Comparison of ENCODE assay signal across 8 cellular contexts in the genomic region with DNA sequence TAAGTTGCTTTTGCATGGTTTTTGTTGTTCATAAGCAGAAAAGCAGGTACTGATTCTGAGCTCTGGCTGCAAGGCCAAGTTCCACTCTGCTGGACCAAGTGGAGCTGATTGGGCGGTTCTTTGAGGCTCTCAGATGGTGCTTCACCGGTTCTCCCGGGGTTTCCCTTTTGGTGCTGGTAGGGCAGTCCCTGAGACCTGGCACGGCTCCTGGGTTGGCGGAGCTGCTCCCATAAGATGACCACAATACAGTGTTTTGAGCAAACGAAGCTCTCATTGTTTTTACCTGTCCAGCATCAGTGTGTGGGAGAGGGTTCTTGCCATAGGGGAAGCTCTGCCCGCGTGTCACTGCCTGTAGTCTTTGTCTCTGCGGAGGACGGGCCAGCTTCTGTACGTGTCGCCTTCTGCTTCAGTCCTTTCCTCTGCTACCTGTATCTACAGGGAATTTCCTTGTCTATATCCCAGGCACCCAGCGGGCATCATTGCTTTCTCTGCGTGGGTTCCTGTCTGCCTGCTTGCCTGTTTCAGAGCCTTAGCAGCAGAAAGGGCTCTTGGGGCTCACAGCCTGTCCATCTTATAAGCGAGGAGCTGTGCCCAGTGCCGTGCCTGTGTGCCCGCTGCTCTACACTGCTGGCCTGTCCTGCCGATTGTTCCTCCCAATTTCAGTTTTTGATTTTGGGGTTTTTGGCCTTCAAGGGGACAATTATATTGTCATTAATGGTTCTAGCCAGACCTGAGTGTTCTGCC. TPM values are rescaled to one million over a fixed set of nuclear protein-coding genes. Genes with fewer than 3 reads are reported as not detected.
A peak's percentile ranks its signal among the peaks of the same experiment; 100 is the strongest.
DNase-seq lines count a peak whose midpoint lies in the region; ATAC-seq and TF ChIP-seq lines count a peak whose summit lies in the region.

No MANE protein-coding gene starts in this region.

- H3K36me3 ChIP-seq in BLaER1 (peaks cover 48% of the 10 kb centered on the region), KMS-11 (ENCODE audit: insufficient read depth) (peaks cover 6% of the 10 kb centered on the region; the same call in 1 of the 2 replicates), body of pancreas (replicated peaks in 1 of 2; ENCODE audit: insufficient read depth in 1 of 2, low read depth in 2 of 2) (peaks cover 4 to 13% of the 10 kb centered on the region in 2 donors), mucosa of stomach (ENCODE audit: control insufficient read depth, insufficient read depth, low read length) (peaks cover 9% of the 10 kb centered on the region), SJCRH30 (peaks cover 22% of the 10 kb centered on the region)

- H3K4me1 ChIP-seq in BLaER1 (peaks cover 63% of the 10 kb centered on the region), KMS-11 (ENCODE audit: low read depth, poor library complexity, severe bottlenecking) (peaks cover 22% of the 10 kb centered on the region), body of pancreas (peaks cover 44% of the 10 kb centered on the region), mucosa of stomach (ENCODE audit: control insufficient read depth, insufficient read depth, low read length) (peaks cover 34% of the 10 kb centered on the region), SJCRH30 (0 out of 2 replicates have a peak, but pooled peaks cover 5% of the 10 kb centered on the region)

- H3K27ac ChIP-seq in BLaER1 (peak overlapping the region; percentile 100), KMS-11 (no peak overlapping the region), body of pancreas (peak overlapping the region in 2 of 4 donors; percentile 4 to 30), SJCRH30 (no peak overlapping the region)

- H4K20me1 ChIP-seq in BLaER1 (peaks cover 68% of the 10 kb centered on the region), KMS-11 (ENCODE audit: insufficient read depth) (peaks cover 5% of the 10 kb centered on the region; the same call in 1 of the 2 replicates)

- H3K4me3 ChIP-seq in BLaER1 = peak overlapping the region; percentile 87
- no peak overlapping the region for H3K4me3 ChIP-seq in KMS-11 (IDR thresholded peaks at IDR 0.05; ENCODE audit: insufficient read depth, low read depth, low read length)
- no peak overlapping the region for H3K4me3 ChIP-seq in body of pancreas
- peak overlapping the region; percentile 16 for H3K4me3 ChIP-seq in mucosa of stomach (ENCODE audit: low read length)
- no peak overlapping the region for H3K4me3 ChIP-seq in SJCRH30

- H3K4me2 ChIP-seq in BLaER1 = peak overlapping the region; percentile 99
- H3K4me2 ChIP-seq in KMS-11 = peak overlapping the region; percentile 88

- ATAC-seq in body of pancreas (no peak), GM21515 (IDR thresholded peaks at IDR 0.05; ENCODE audit: unreplicated experiment) (no peak)

- H2AFZ ChIP-seq in KMS-11 (ENCODE audit: low read depth) = no peak overlapping the region

- DNase-seq in body of pancreas = peak in 3 of 4 donors; percentile 50 to 59 (median 57)
- DNase-seq in NCI-H1105 (lab: John Stamatoyannopoulos, UW) = no peak
- no peak for DNase-seq in SJCRH30
- DNase-seq in GDM1 (lab: John Stamatoyannopoulos, UW) = no peak

- TF ChIP-seq CTCF in KMS-11 (conservative IDR thresholded peaks at IDR 0.05; ENCODE audit: low read depth, low read length) = no peak
- TF ChIP-seq CTCF in body of pancreas (IDR thresholded peaks at IDR 0.05) = no peak

- H3K9ac ChIP-seq in BLaER1 = peak overlapping the region; percentile 100
- H3K9ac ChIP-seq in KMS-11 = no peak overlapping the region; the same call in 1 of the 2 replicates
- H3K9ac ChIP-seq in mucosa of stomach (ENCODE audit: low read length) = peak overlapping the region; percentile 78

- intact Hi-C loops in body of pancreas (cut with DNase I) = no loop called here

- H3K27me3 ChIP-seq in BLaER1 (no peaks in the 10 kb centered on the region), KMS-11 (ENCODE audit: insufficient read depth, low read depth) (no peaks in the 10 kb centered on the region), body of pancreas (no peaks in the 10 kb centered on the region), mucosa of stomach (ENCODE audit: control insufficient read depth, insufficient read depth, low read length) (no peaks in the 10 kb centered on the region), SJCRH30 (no peaks in the 10 kb centered on the region)

- peaks cover 64% of the 10 kb centered on the region for H3K79me2 ChIP-seq in KMS-11 (ENCODE audit: insufficient read depth, low read depth)

- H3K9me3 ChIP-seq in BLaER1 (no peaks in the 10 kb centered on the region), body of pancreas (no peaks in the 10 kb centered on the region), mucosa of stomach (ENCODE audit: control insufficient read depth, low read length) (no peaks in the 10 kb centered on the region), SJCRH30 (replicated peaks) (no peaks in the 10 kb centered on the region)

- 12 to 24% methylated on average over 14 to 18 of the region's 18 CpGs for WGBS in body of pancreas, 2 donors

- TF ChIP-seq POLR2A in body of pancreas (IDR thresholded peaks at IDR 0.05) = no peak

RNA-seq across cellular contexts. Expression of a gene that starts 2.3 kb away (rescaled TPM):
- 100 to 1,000 TPM in 1 of 2 donors, 10 to 100 TPM in 1; 53.4 to 106 TPM for total RNA-seq in body of pancreas
- 131 and 136 TPM in 2 replicates for total RNA-seq in SJCRH30 (2014; rRNA removed; shearing (Covaris generic))

RNA-seq across cellular contexts. Expression of a gene that starts 9.2 kb away (rescaled TPM):
- total RNA-seq in body of pancreas = 10 to 100 TPM in 1 of 2 donors, 1 to 10 TPM in 1; 5.9 to 15.0 TPM
- 9.7 and 10.8 TPM in 2 replicates for total RNA-seq in SJCRH30 (2014; rRNA removed; shearing (Covaris generic))

RNA-seq across cellular contexts. Expression of a gene that starts 13.7 kb away (rescaled TPM):
- total RNA-seq in body of pancreas = 10 to 100 TPM; 16.8 to 20.2 TPM
- total RNA-seq in SJCRH30 (2014; rRNA removed; shearing (Covaris generic)) = 17.9 and 18.7 TPM in 2 replicates

RNA-seq across cellular contexts. Expression of a gene that starts 16.4 kb away (rescaled TPM):
- 10 to 100 TPM; 29.7 to 36.1 TPM for total RNA-seq in body of pancreas
- 7.9 and 8.0 TPM in 2 replicates for total RNA-seq in SJCRH30 (2014; rRNA removed; shearing (Covaris generic))

RNA-seq across cellular contexts. Expression of a gene that starts 17.9 kb away (rescaled TPM):
- total RNA-seq in body of pancreas = 10 to 100 TPM; 52.1 to 52.4 TPM
- 45.6 and 59.8 TPM in 2 replicates for total RNA-seq in SJCRH30 (2014; rRNA removed; shearing (Covaris generic))

Comparison
In these comparisons a context has a peak if more than half of its experiments do, and no peak if none do; other contexts are left out.
1. H3K4me3 ChIP-seq: peak in BLaER1 (single experiment) and mucosa of stomach (single experiment); none in KMS-11 (single experiment), body of pancreas (0 of 2) and SJCRH30 (single experiment).
2. DNase-seq: peak in body of pancreas (3 of 4); none in NCI-H1105 (single experiment), SJCRH30 (0 of 2) and GDM1 (single experiment).